ENCODE assay signal across 8 cellular contexts in genomic region chr6:30763618-30764489, GRCh38. TPM values are rescaled to one million over a fixed set of nuclear protein-coding genes. Genes with fewer than 3 reads are reported as not detected.
DNase-seq lines count a peak whose midpoint lies in the region; ATAC-seq and TF ChIP-seq lines count a peak whose summit lies in the region.

No MANE protein-coding gene starts in this region.

- H3K4me1 Mint-ChIP-seq in T-helper 2 cell treated with Interferon-gamma antibody and Interleukin-4, amounts not matched to agents 5 μg/mL and 100 μg/mL, for 36 hours (ENCODE audit: low read depth): peaks cover 41% of the 10 kb centered on the region

- H2AK5ac ChIP-seq in neuronal stem cell (ENCODE audit: low read depth, low read length): peak overlapping the region; percentile 44

- no peak overlapping the region for H3K14ac ChIP-seq in neuronal stem cell (ENCODE audit: low read length)

- no peak for ATAC-seq in HG03135 (IDR thresholded peaks at IDR 0.05; ENCODE audit: unreplicated experiment)

- no peak overlapping the region for H2BK120ac ChIP-seq in neuronal stem cell (ENCODE audit: low read depth, low read length)

- no peak overlapping the region for H4K8ac ChIP-seq in neuronal stem cell (ENCODE audit: low read depth, low read length)

- H3K4me3 Mint-ChIP-seq in T-helper 2 cell treated with Interferon-gamma antibody and Interleukin-4, amounts not matched to agents 5 μg/mL and 100 μg/mL, for 36 hours: peak overlapping the region; percentile 16

- no peak overlapping the region for H3K4me3 ChIP-seq in ectodermal cell (ENCODE audit: insufficient read depth, low read depth, low read length)
- H3K4me3 ChIP-seq in neuronal stem cell (ENCODE audit: low read length in 2 of 2): no peak overlapping the region

- H3K23ac ChIP-seq in neuronal stem cell (ENCODE audit: low read depth, low read length, poor library complexity): peak overlapping the region; percentile 60

- DNase-seq in T-helper 2 cell treated with Interferon-gamma antibody and Interleukin-4, amounts not matched to agents 5 μg/mL and 100 μg/mL, for 36 hours (ENCODE audit: low spot score): no peak
- DNase-seq in T-helper 2 cell: no peak
- DNase-seq in NCI-H2227 treated with DMSO at 0.1 percent for 48 hours (lab: John Stamatoyannopoulos, UW): peak; percentile 56
- DNase-seq in neuronal stem cell (ENCODE audit: low spot score): no peak
- DNase-seq in mucosa of gallbladder (ENCODE audit: low spot score): no peak
- DNase-seq in GM20000 (ENCODE audit: low spot score): no peak

- peak overlapping the region; percentile 34 for H3K27ac Mint-ChIP-seq in T-helper 2 cell treated with Interferon-gamma antibody and Interleukin-4, amounts not matched to agents 5 μg/mL and 100 μg/mL, for 36 hours

- H3K36me3 ChIP-seq in ectodermal cell (ENCODE audit: control insufficient read depth, insufficient read depth, low read length): no peaks in the 10 kb centered on the region
- H3K36me3 ChIP-seq in neuronal stem cell (replicated peaks in 1 of 2; ENCODE audit: control insufficient read depth in 2 of 2, insufficient read depth in 2 of 2, low read length in 2 of 2): no peaks in the 10 kb centered on the region

- H2BK15ac ChIP-seq in neuronal stem cell (ENCODE audit: low read length): no peak overlapping the region

- H3K18ac ChIP-seq in neuronal stem cell (ENCODE audit: low read length): peak overlapping the region; percentile 82

- H3K36me3 Mint-ChIP-seq in T-helper 2 cell treated with Interferon-gamma antibody and Interleukin-4, amounts not matched to agents 5 μg/mL and 100 μg/mL, for 36 hours (ENCODE audit: low read depth): no peaks in the 10 kb centered on the region

- no peak overlapping the region for H3K4ac ChIP-seq in neuronal stem cell (ENCODE audit: low read length)

- H3K9me3 Mint-ChIP-seq in T-helper 2 cell treated with Interferon-gamma antibody and Interleukin-4, amounts not matched to agents 5 μg/mL and 100 μg/mL, for 36 hours: no peaks in the 10 kb centered on the region

- H3K9ac ChIP-seq in neuronal stem cell (ENCODE audit: low read depth, low read length, poor library complexity): no peak overlapping the region

- H3K27me3 Mint-ChIP-seq in T-helper 2 cell treated with Interferon-gamma antibody and Interleukin-4, amounts not matched to agents 5 μg/mL and 100 μg/mL, for 36 hours (ENCODE audit: low read depth): no peaks in the 10 kb centered on the region

- H3K79me1 ChIP-seq in neuronal stem cell (ENCODE audit: low read depth, low read length): peaks cover 2% of the 10 kb centered on the region

- H3K9me3 ChIP-seq in ectodermal cell (ENCODE audit: control insufficient read depth, low read length): no peaks in the 10 kb centered on the region
- peaks cover 0 to 3% of the 10 kb centered on the region in 2 donors for H3K9me3 ChIP-seq in neuronal stem cell (replicated peaks in 1 of 2; ENCODE audit: control insufficient read depth in 2 of 2, insufficient read depth in 1 of 2, low read depth in 1 of 2, low read length in 2 of 2)

- no peak overlapping the region for H3K4me2 ChIP-seq in neuronal stem cell (ENCODE audit: insufficient read depth, low read length, poor library complexity, severe bottlenecking)

- H2BK5ac ChIP-seq in neuronal stem cell (ENCODE audit: low read length): no peak overlapping the region

- H3K27ac ChIP-seq in ectodermal cell (ENCODE audit: insufficient read depth, low read depth, low read length, poor library complexity, severe bottlenecking) (peak overlapping the region; percentile 2), neuronal stem cell (replicated peaks; ENCODE audit: low read length) (peak overlapping the region; percentile 47)

- H2BK12ac ChIP-seq in neuronal stem cell (ENCODE audit: low read length): no peak overlapping the region

- WGBS in ectodermal cell, 2 experiments: 40 to 46% methylated on average over 8 of the region's 8 CpGs
- WGBS in neuronal stem cell (ENCODE audit: extremely low coverage in 2 of 2, insufficient read length in 2 of 2, insufficient replicate concordance in 1 of 2), 2 donors: no CpG with 5 or more reads among the region's 8 CpGs

- H3K4me1 ChIP-seq in ectodermal cell (ENCODE audit: control insufficient read depth, insufficient read depth, low read length): peaks cover 28% of the 10 kb centered on the region
- peaks cover 22 to 29% of the 10 kb centered on the region in 2 donors for H3K4me1 ChIP-seq in neuronal stem cell (ENCODE audit: control insufficient read depth in 2 of 2, insufficient read depth in 1 of 2, low read depth in 1 of 2, low read length in 2 of 2)

- H4K91ac ChIP-seq in neuronal stem cell (ENCODE audit: low read depth, low read length, poor library complexity): no peak overlapping the region

- H3K27me3 ChIP-seq in ectodermal cell (ENCODE audit: control insufficient read depth, insufficient read depth, low read length, poor library complexity, severe bottlenecking) (no peaks in the 10 kb centered on the region), neuronal stem cell (ENCODE audit: control insufficient read depth in 3 of 3, insufficient read depth in 3 of 3, low read depth in 1 of 3, low read length in 3 of 3) (no peaks in the 10 kb centered on the region)

- H2AFZ ChIP-seq in neuronal stem cell (ENCODE audit: low read length): peak overlapping the region; percentile 84

- TF ChIP-seq CTCF in GM20000 (IDR thresholded peaks at IDR 0.05; ENCODE audit: extremely low read depth, missing control alignments): no peak

RNA-seq across cellular contexts. Expression of gene IER3, which starts 19.5 kb away (rescaled TPM):
- 16.7 TPM for polyA plus RNA-seq in ectodermal cell (2013, experiment 1 of 4)
- 11.6 TPM for polyA plus RNA-seq in ectodermal cell (2013, experiment 2 of 4)
- 13.0 TPM for polyA plus RNA-seq in ectodermal cell (2013, experiment 3 of 4)
- polyA plus RNA-seq in ectodermal cell (2013, experiment 4 of 4): 10.8 TPM
- 11.0 TPM for polyA plus RNA-seq in neuronal stem cell (2013, experiment 1 of 2)
- polyA plus RNA-seq in neuronal stem cell (2013, experiment 2 of 2): 10.9 TPM
- total RNA-seq in mucosa of gallbladder: 61.7 TPM

RNA-seq across cellular contexts. Expression of gene FLOT1, which starts 21.4 kb away (rescaled TPM):
- 101 TPM for polyA plus RNA-seq in ectodermal cell (2013, experiment 1 of 4)
- polyA plus RNA-seq in ectodermal cell (2013, experiment 2 of 4): 96.7 TPM
- 87.7 TPM for polyA plus RNA-seq in ectodermal cell (2013, experiment 3 of 4)
- polyA plus RNA-seq in ectodermal cell (2013, experiment 4 of 4): 109 TPM
- 107 TPM for polyA plus RNA-seq in neuronal stem cell (2013, experiment 1 of 2)
- polyA plus RNA-seq in neuronal stem cell (2013, experiment 2 of 2): 102 TPM
- 177 TPM for total RNA-seq in mucosa of gallbladder

RNA-seq across cellular contexts. Expression of gene TUBB, which starts 43.7 kb away (rescaled TPM):
- polyA plus RNA-seq in ectodermal cell (2013, experiment 1 of 4): 2,935 TPM
- polyA plus RNA-seq in ectodermal cell (2013, experiment 2 of 4): 2,959 TPM
- polyA plus RNA-seq in ectodermal cell (2013, experiment 3 of 4): 2,164 TPM
- polyA plus RNA-seq in ectodermal cell (2013, experiment 4 of 4): 2,353 TPM
- polyA plus RNA-seq in neuronal stem cell (2013, experiment 1 of 2): 2,147 TPM
- polyA plus RNA-seq in neuronal stem cell (2013, experiment 2 of 2): 2,146 TPM
- 277 TPM for total RNA-seq in mucosa of gallbladder

RNA-seq across cellular contexts. Expression of gene MDC1, which starts 46.8 kb away (rescaled TPM):
- polyA plus RNA-seq in ectodermal cell (2013, experiment 1 of 4): 97.8 TPM
- polyA plus RNA-seq in ectodermal cell (2013, experiment 2 of 4): 99.6 TPM
- 94.9 TPM for polyA plus RNA-seq in ectodermal cell (2013, experiment 3 of 4)
- 96.9 TPM for polyA plus RNA-seq in ectodermal cell (2013, experiment 4 of 4)
- 50.3 TPM for polyA plus RNA-seq in neuronal stem cell (2013, experiment 1 of 2)
- 51.5 TPM for polyA plus RNA-seq in neuronal stem cell (2013, experiment 2 of 2)
- total RNA-seq in mucosa of gallbladder: 33.4 TPM
